ENCODE assay signal across 11 cellular contexts in genomic region chr14:60650382-60650961, GRCh38. TPM values are rescaled to one million over a fixed set of nuclear protein-coding genes. Genes with fewer than 3 reads are reported as not detected.
DNase-seq lines count a peak whose midpoint lies in the region; ATAC-seq and TF ChIP-seq lines count a peak whose summit lies in the region.
"Had no signal": no experiment of that assay in that cellular context is flagged by ENCODE, and none has a peak within 500 bp of the region (broad histone marks: within the 10 kb centered on the region; RNA-seq: fewer than 3 reads in every experiment).

No MANE protein-coding gene starts in this region.

- peaks cover 76% of the 10 kb centered on the region for H3K27me3 Mint-ChIP-seq in IgD-negative memory B cell
- peaks cover 100% of the 10 kb centered on the region for H3K27me3 Mint-ChIP-seq in mesothelial cell of epicardium (ENCODE audit: low read depth)

- H3K27ac Mint-ChIP-seq in IgD-negative memory B cell (peak overlapping the region; percentile 26 to 92 (median 87)), mesothelial cell of epicardium (no peak overlapping the region)
- H3K27ac Mint-ChIP-seq: activated T-cell treated with anti-CD3 and anti-CD28 coated beads, Interleukin-2, amount 50 U/mL, for 24 hours had no signal

- TF ChIP-seq CTCF in WI38 (IDR thresholded peaks at IDR 0.05; ENCODE audit: low read depth, low read length), result no peak
- TF ChIP-seq CTCF in mesothelial cell of epicardium (IDR thresholded peaks at IDR 0.05; ENCODE audit: unreplicated experiment), result no peak

- H3K36me3 Mint-ChIP-seq in IgD-negative memory B cell (peaks cover 2% of the 10 kb centered on the region), mesothelial cell of epicardium (no peaks in the 10 kb centered on the region)

- peak overlapping the region; percentile 68 for H3K4me3 ChIP-seq in WI38 (ENCODE audit: low read depth, low read length)

- peaks cover 5 to 33% (median 12%) of the 10 kb centered on the region in 3 donors for H3K4me1 Mint-ChIP-seq in IgD-negative memory B cell
- H3K4me1 Mint-ChIP-seq in mesothelial cell of epicardium, result peaks cover 47% of the 10 kb centered on the region

- DNase-seq in COR-L47 (lab: John Stamatoyannopoulos, UW), result peak; percentile 55
- DNase-seq in mesothelial cell of epicardium (ENCODE audit: low spot score in 2 of 2, unreplicated experiment in 2 of 2), result no peak
- no peak for DNase-seq in NK-92 treated with Interleukin-12 subunit alpha and Interleukin-12 subunit beta, amount 100 ng/mL, for 24 hours (lab: John Stamatoyannopoulos, UW)
- DNase-seq: activated T-cell treated with anti-CD3 and anti-CD28 coated beads, Interleukin-2, amount 50 U/mL, for 24 hours; erythroblast had no signal

- H3K9me3 Mint-ChIP-seq in IgD-negative memory B cell (peaks cover 0 to 28% (median 4%) of the 10 kb centered on the region in 3 donors), mesothelial cell of epicardium (no peaks in the 10 kb centered on the region)
- H3K9me3 Mint-ChIP-seq: activated T-cell treated with anti-CD3 and anti-CD28 coated beads, Interleukin-2, amount 50 U/mL, for 24 hours had no signal

- H3K4me3 Mint-ChIP-seq in IgD-negative memory B cell (peak overlapping the region; percentile 5 to 87 (median 64)), mesothelial cell of epicardium (peak overlapping the region; percentile 56)

- ATAC-seq in GM18861 (IDR thresholded peaks at IDR 0.05; ENCODE audit: unreplicated experiment), result no peak
- no peak for ATAC-seq in HG03520 (IDR thresholded peaks at IDR 0.05; ENCODE audit: unreplicated experiment)
- ATAC-seq in HG02571 (IDR thresholded peaks at IDR 0.05; ENCODE audit: unreplicated experiment), result no peak

RNA-seq across cellular contexts. Expression of gene SIX1, which starts 1.2 kb away (rescaled TPM):
- not detected for polyA plus RNA-seq in IgD-negative memory B cell
- 0.16 to 0.47 TPM (median 0.24 TPM) in 3 replicates for total RNA-seq in mesothelial cell of epicardium
- total RNA-seq: mononuclear cell had no signal
